2 cellular contexts compared by ENCODE assay signal in the genomic region with DNA sequence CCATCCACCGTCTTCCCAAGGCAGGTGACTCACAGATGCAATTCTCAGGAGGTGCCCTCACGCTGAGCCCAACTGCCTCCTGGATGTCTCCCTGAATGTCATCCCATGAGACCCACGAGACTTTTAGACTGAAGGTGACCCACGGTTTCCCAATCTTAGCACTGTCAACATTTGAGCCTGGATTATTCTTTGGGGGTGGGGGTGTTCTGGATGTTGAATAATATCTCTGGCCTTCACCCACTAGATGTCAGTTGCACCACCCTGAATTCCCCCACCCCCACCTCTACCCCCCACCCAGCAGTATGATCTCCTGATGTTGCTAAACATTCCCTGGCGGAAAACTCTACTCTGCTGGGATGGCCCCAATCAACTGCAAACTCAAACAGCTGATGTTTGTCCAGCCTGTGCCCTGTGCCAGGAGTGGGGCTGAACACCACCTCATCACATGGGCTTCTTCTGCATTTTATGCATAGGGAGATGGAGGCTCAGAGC.
TF ChIP-seq lines count a peak whose summit lies in the region.

No MANE protein-coding gene starts in this region.

TF ChIP-seq in K562, 482 proteins besides CTCF, POLR2A, EP300 and RAD21:
- TF ChIP-seq DACH1 (IDR thresholded peaks at IDR 0.05; ENCODE audit: partially characterized antibody): no peak
- TF ChIP-seq ZNF263 (CRISPR knock-in tag; IDR thresholded peaks at IDR 0.05; ENCODE audit: borderline replicate concordance): 0 out of 2 replicates have a peak, but pooled peaks have one; percentile 15

TF ChIP-seq in HepG2, 621 proteins besides CTCF, POLR2A, EP300 and RAD21:
- TF ChIP-seq PHB2 (IDR thresholded peaks at IDR 0.05; ENCODE audit: partially characterized antibody): no peak
- peak; percentile 31; the same call in 1 of the 2 replicates for TF ChIP-seq TFAP4 (IDR thresholded peaks at IDR 0.05; ENCODE audit: borderline replicate concordance, low read depth)
